9 cellular contexts compared by ENCODE assay signal in the genomic region with DNA sequence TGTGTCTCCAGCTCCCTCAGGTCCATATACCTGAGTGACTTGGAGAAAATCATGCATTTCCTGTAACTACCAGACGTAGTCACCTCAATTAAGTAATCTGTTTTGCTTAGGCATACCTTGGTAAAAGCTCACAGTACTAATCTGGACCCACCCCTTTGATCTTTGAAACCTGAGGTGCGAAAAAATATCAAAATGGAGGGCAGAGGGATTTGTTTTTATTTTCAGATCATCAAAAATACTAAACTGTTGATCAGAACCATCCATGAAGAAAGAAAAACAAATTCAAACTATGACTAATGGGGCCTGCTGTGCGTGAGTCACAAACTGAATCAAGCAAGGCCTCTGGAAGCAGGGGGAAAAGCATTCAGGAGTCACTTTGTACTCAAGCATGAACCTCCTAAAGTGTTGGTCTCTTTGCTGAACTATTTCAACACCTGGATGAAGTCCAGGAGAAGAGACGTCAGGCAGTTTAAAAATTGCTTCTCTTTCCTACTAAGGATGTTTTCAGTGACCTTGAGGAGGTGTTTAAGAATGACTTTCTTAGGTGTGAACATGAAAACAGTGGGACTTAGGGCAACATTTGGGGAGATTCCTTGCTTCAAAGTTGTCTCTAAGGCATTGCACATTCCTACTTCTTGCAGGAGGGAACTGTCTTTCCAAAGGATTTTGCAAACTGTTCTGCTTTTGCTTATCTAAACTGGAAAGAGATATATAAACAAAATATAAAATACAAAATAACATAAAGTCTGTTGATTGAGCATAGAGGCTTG.
DNase-seq lines count a peak whose midpoint lies in the region; ATAC-seq and TF ChIP-seq lines count a peak whose summit lies in the region.
"Had no signal": no experiment of that assay in that cellular context is flagged by ENCODE, and none has a peak within 500 bp of the region (broad histone marks: within the 10 kb centered on the region; RNA-seq: fewer than 3 reads in every experiment).

No MANE protein-coding gene starts in this region.

- ATAC-seq in HG02798 (IDR thresholded peaks at IDR 0.05; ENCODE audit: poor library complexity, unreplicated experiment) (no peak), HG02763 (IDR thresholded peaks at IDR 0.05; ENCODE audit: unreplicated experiment) (no peak)

- no peaks in the 10 kb centered on the region for H3K36me3 ChIP-seq in esophagus squamous epithelium

- H3K9me3 ChIP-seq in AG04450 (ENCODE audit: control insufficient read depth, insufficient read depth, low read length) (peaks cover 2% of the 10 kb centered on the region; the same call in 1 of the 2 replicates), esophagus squamous epithelium (no peaks in the 10 kb centered on the region)

- H3K27ac ChIP-seq in AG04450 (ENCODE audit: low read depth, low read length) (peak overlapping the region; percentile 85), esophagus squamous epithelium (peak overlapping the region; percentile 60 to 83 (median 76))

- WGBS in esophagus squamous epithelium, 2 donors = 25 to 26% methylated on average over 4 of the region's 4 CpGs

- H3K9me3 Mint-ChIP-seq in nephron progenitor cell = no peaks in the 10 kb centered on the region

- TF ChIP-seq CTCF in AG04450 (IDR thresholded peaks at IDR 0.05; ENCODE audit: low read depth, low read length) = no peak
- TF ChIP-seq CTCF in esophagus squamous epithelium (IDR thresholded peaks at IDR 0.05) = no peak
- TF ChIP-seq CTCF in nephron progenitor cell (IDR thresholded peaks at IDR 0.05) = no peak

- no peak overlapping the region for H3K4me3 Mint-ChIP-seq in nephron progenitor cell
- H3K4me3 Mint-ChIP-seq: activated naive CD8-positive, alpha-beta T cell had no signal

- CTCF ChIA-PET in AG04450 (lab: Charles Lee) = no interaction called here

- no peaks in the 10 kb centered on the region for H3K27me3 ChIP-seq in AG04450 (ENCODE audit: control insufficient read depth, insufficient read depth, low read length)
- no peaks in the 10 kb centered on the region for H3K27me3 ChIP-seq in esophagus squamous epithelium

- no peak overlapping the region for H3K4me3 ChIP-seq in AG04450 (ENCODE audit: low read depth, low read length)
- H3K4me3 ChIP-seq in esophagus squamous epithelium = no peak overlapping the region

- H3K4me1 Mint-ChIP-seq in nephron progenitor cell = peaks cover 10% of the 10 kb centered on the region

- H3K4me1 ChIP-seq in esophagus squamous epithelium = peaks cover 0 to 75% (median 34%) of the 10 kb centered on the region in 3 donors

- TF ChIP-seq POLR2A in esophagus squamous epithelium (IDR thresholded peaks at IDR 0.05) = no peak

- POLR2A ChIA-PET in AG04450 (lab: Yijun Ruan, JAX) = interaction anchor here (0.8 to 1.6 kb wide), 5 partner anchors 9 to 174 kb away, joined by 3 to 7 read pairs (median 4); no protein-coding TSS in a partner anchor

- no peaks in the 10 kb centered on the region for H3K36me3 Mint-ChIP-seq in nephron progenitor cell (ENCODE audit: low read depth)
- H3K36me3 Mint-ChIP-seq: activated naive CD8-positive, alpha-beta T cell had no signal

- H3K27ac Mint-ChIP-seq in nephron progenitor cell = peak overlapping the region; percentile 78
- H3K27ac Mint-ChIP-seq: activated naive CD8-positive, alpha-beta T cell had no signal

- DNase-seq in AG04450 (ENCODE audit: low read depth, low spot score) (peak; percentile 92), NCI-H69 (lab: John Stamatoyannopoulos, UW) (peak; percentile 11), esophagus squamous epithelium (lab: John Stamatoyannopoulos, UW) (no peak), nephron progenitor cell (no peak), AML-193 (lab: John Stamatoyannopoulos, UW) (no peak), CD1c-positive myeloid dendritic cell (ENCODE audit: extremely low spot score) (no peak)

- intact Hi-C loops in esophagus squamous epithelium (cut with DNase I) = no loop called here

- peaks cover 5% of the 10 kb centered on the region for H3K27me3 Mint-ChIP-seq in nephron progenitor cell (ENCODE audit: low read depth, poor library complexity)
- H3K27me3 Mint-ChIP-seq: activated naive CD8-positive, alpha-beta T cell had no signal

Comparison
In these comparisons a context has a peak if more than half of its experiments do, and no peak if none do; other contexts are left out.
1. DNase-seq: peak in AG04450 (single experiment) and NCI-H69 (single experiment); none in esophagus squamous epithelium (single experiment), nephron progenitor cell (single experiment), AML-193 (0 of 2) and CD1c-positive myeloid dendritic cell (single experiment).